Comparison of ENCODE assay signal across 21 cellular contexts in genomic region chr12:4450551-4451112, GRCh38. TPM values are rescaled to one million over a fixed set of nuclear protein-coding genes. Genes with fewer than 3 reads are reported as not detected.
A peak's percentile ranks its signal among the peaks of the same experiment; 100 is the strongest.
DNase-seq lines count a peak whose midpoint lies in the region; ATAC-seq, FAIRE-seq and TF ChIP-seq lines count a peak whose summit lies in the region.
"Had no signal": no experiment of that assay in that cellular context is flagged by ENCODE, and none has a peak within 500 bp of the region (broad histone marks: within the 10 kb centered on the region; RNA-seq: fewer than 3 reads in every experiment).

No MANE protein-coding gene starts in this region.

- H3K27ac ChIP-seq in mammary epithelial cell (ENCODE audit: insufficient read depth, low read depth, low read length) (no peak overlapping the region), breast epithelium (no peak overlapping the region)
- H3K27ac ChIP-seq: body of pancreas, foreskin keratinocyte, tibial nerve, VCaP had no signal

- peak; percentile 23 for FAIRE-seq in urothelium cell line (lab: Jason Lieb, UNC)

- CTCF ChIA-PET in mammary epithelial cell (lab: Charles Lee; ENCODE audit: low non-redundant PET) = no interaction called here

- no peaks in the 10 kb centered on the region for H3K36me3 ChIP-seq in mammary epithelial cell (ENCODE audit: insufficient read depth, low read length)
- H3K36me3 ChIP-seq in breast epithelium = no peaks in the 10 kb centered on the region
- H3K36me3 ChIP-seq: tibial nerve had no signal

- H3K4me2 ChIP-seq in mammary epithelial cell (ENCODE audit: insufficient read depth, low read depth, low read length) = no peak overlapping the region

- no peaks in the 10 kb centered on the region for H3K9me3 ChIP-seq in mammary epithelial cell (replicated peaks; ENCODE audit: insufficient read depth, low read length)
- H3K9me3 ChIP-seq in breast epithelium = no peaks in the 10 kb centered on the region
- H3K9me3 ChIP-seq: body of pancreas had no signal

- in situ Hi-C loops in mammary epithelial cell (cut with MboI; ENCODE audit: low sequenced_read_pairs in 2 of 2) = no loop called here

- H2AFZ ChIP-seq in mammary epithelial cell (ENCODE audit: low read depth, low read length) = peak overlapping the region; percentile 25

- intact Hi-C loops in mammary epithelial cell (cut with micrococcal nuclease) (no loop called here), breast epithelium (cut with DNase I; ENCODE audit: low total_unique reads) (no loop called here)

- peak; percentile 20 for DNase-seq in mammary epithelial cell
- DNase-seq in breast epithelium (ENCODE audit: low spot score in 2 of 2) = no peak
- peak; percentile 48 for DNase-seq in choroid plexus epithelial cell (ENCODE audit: low read depth)
- DNase-seq in islet precursor cell = peak; percentile 75
- DNase-seq in urothelium cell line (ENCODE audit: low spot score) = no peak
- DNase-seq in T-helper 1 cell = no peak
- no peak for DNase-seq in DMS153 (lab: John Stamatoyannopoulos, UW)
- DNase-seq: 8988T; activated gamma-delta T cell; EL; KBM-7; PC-3; stimulated activated CD4-positive, alpha-beta T cell treated with anti-CD3 and anti-CD28 coated beads, Interleukin-4, amount 100 ng/mL, for 1 hour had no signal

- 14% methylated on average over 7 of the region's 9 CpGs for WGBS in mammary epithelial cell (ENCODE audit: low coverage, missing lambda C conversion rate)

- H3K4me3 ChIP-seq in mammary epithelial cell (replicated peaks in 1 of 3; ENCODE audit: insufficient read depth in 1 of 3, low read depth in 2 of 3, low read length in 3 of 3) = no peak overlapping the region
- H3K4me3 ChIP-seq in breast epithelium = no peak overlapping the region
- no peak overlapping the region for H3K4me3 ChIP-seq in choroid plexus epithelial cell (ENCODE audit: low read depth, low read length)
- H3K4me3 ChIP-seq: body of pancreas, tibial nerve had no signal

- H3K79me2 ChIP-seq in mammary epithelial cell (ENCODE audit: insufficient read depth, low read length) = no peaks in the 10 kb centered on the region

- no peaks in the 10 kb centered on the region for H4K20me1 ChIP-seq in mammary epithelial cell (ENCODE audit: insufficient read depth, low read length)

- H3K4me1 ChIP-seq in mammary epithelial cell (ENCODE audit: insufficient read depth, low read length) = peaks cover 14% of the 10 kb centered on the region
- no peaks in the 10 kb centered on the region for H3K4me1 ChIP-seq in breast epithelium
- H3K4me1 ChIP-seq: body of pancreas, foreskin keratinocyte, tibial nerve had no signal

- no peak for TF ChIP-seq POLR2A in breast epithelium (IDR thresholded peaks at IDR 0.05)

- no peak for ATAC-seq in HG02678 (IDR thresholded peaks at IDR 0.05; ENCODE audit: unreplicated experiment)
- ATAC-seq: body of pancreas, PC-3 had no signal

- dilution Hi-C loops in mammary epithelial cell (cut with HindIII; ENCODE audit: low sequenced_read_pairs) = no loop called here

- no TSS peak for BruUV-seq in mammary epithelial cell (replicated peaks; lab: Mats Ljungman, UMichigan)

- no peak overlapping the region for H3K9ac ChIP-seq in mammary epithelial cell (ENCODE audit: insufficient read depth, low read length)

- no peaks in the 10 kb centered on the region for H3K27me3 ChIP-seq in mammary epithelial cell (ENCODE audit: insufficient read depth, low read length)
- H3K27me3 ChIP-seq in breast epithelium = no peaks in the 10 kb centered on the region
- H3K27me3 ChIP-seq: body of pancreas, tibial nerve had no signal

- TF ChIP-seq CTCF in mammary epithelial cell (conservative IDR thresholded peaks at IDR 0.05 in 1 of 2, IDR thresholded peaks at IDR 0.05 in 1 of 2; ENCODE audit: extremely low read depth in 1 of 2, insufficient read depth in 1 of 2, low read depth in 1 of 2, low read length in 2 of 2) = no peak
- no peak for TF ChIP-seq CTCF in breast epithelium (IDR thresholded peaks at IDR 0.05)
- TF ChIP-seq CTCF in choroid plexus epithelial cell (conservative IDR thresholded peaks at IDR 0.05; ENCODE audit: low read depth, low read length) = no peak

RNA-seq across cellular contexts. Expression of gene FGF6, which starts 5.0 kb away (rescaled TPM):
- total RNA-seq in mammary epithelial cell (not detected), breast epithelium (not detected)
- polyA plus RNA-seq in mammary epithelial cell = not detected
- not detected for polyA minus RNA-seq in mammary epithelial cell
- total RNA-seq: body of pancreas, foreskin keratinocyte, NCI-H460, PC-3, renal cortical epithelial cell, tibial nerve had no signal
- polyA plus RNA-seq: CD14-positive monocyte, foreskin keratinocyte had no signal

Comparison
In these comparisons a context has a peak if more than half of its experiments do, and no peak if none do; other contexts are left out.
1. DNase-seq: peak in mammary epithelial cell (single experiment), choroid plexus epithelial cell (single experiment) and islet precursor cell (single experiment); none in breast epithelium (0 of 2), urothelium cell line (single experiment), T-helper 1 cell (0 of 5) and DMS153 (single experiment).